11 cellular contexts compared by ENCODE assay signal in genomic region chr7:134741901-134742635, GRCh38. TPM values are rescaled to one million over a fixed set of nuclear protein-coding genes. Genes with fewer than 3 reads are reported as not detected.
DNase-seq lines count a peak whose midpoint lies in the region; ATAC-seq and TF ChIP-seq lines count a peak whose summit lies in the region.
"Had no signal": no experiment of that assay in that cellular context is flagged by ENCODE, and none has a peak within 500 bp of the region (broad histone marks: within the 10 kb centered on the region; RNA-seq: fewer than 3 reads in every experiment).

No MANE protein-coding gene starts in this region.

- H3K27ac ChIP-seq in IMR-90 (ENCODE audit: insufficient read depth, low read length) (peak overlapping the region; percentile 95), duodenal mucosa (ENCODE audit: low read depth, low read length) (peak overlapping the region; percentile 40), left lung (peak overlapping the region; percentile 6 to 68), tibial artery (peak overlapping the region; percentile 74 to 84)

- H4K20me1 ChIP-seq in IMR-90 (ENCODE audit: insufficient read depth, low read length): no peaks in the 10 kb centered on the region

- no peak for TF ChIP-seq CTCF in IMR-90 (conservative IDR thresholded peaks at IDR 0.05; ENCODE audit: low read depth, low read length)
- TF ChIP-seq CTCF in left lung (IDR thresholded peaks at IDR 0.05): no peak
- TF ChIP-seq CTCF in tibial artery (IDR thresholded peaks at IDR 0.05): no peak

- H2BK20ac ChIP-seq in IMR-90 (ENCODE audit: low read depth, low read length): peak overlapping the region; percentile 99

- H3K4me3 ChIP-seq in IMR-90 (ENCODE audit: insufficient read depth, low read depth, low read length) (no peak overlapping the region), duodenal mucosa (ENCODE audit: low read depth in 1 of 2, low read length in 2 of 2) (no peak overlapping the region), left lung (no peak overlapping the region), tibial artery (no peak overlapping the region)
- H3K4me3 ChIP-seq: pancreas had no signal

- H3K4me1 ChIP-seq in IMR-90 (ENCODE audit: control insufficient read depth, insufficient read depth, low read length) (peaks cover 19% of the 10 kb centered on the region), duodenal mucosa (ENCODE audit: control insufficient read depth in 1 of 2, insufficient read depth in 2 of 2, low read length in 2 of 2) (peaks cover 3 to 8% of the 10 kb centered on the region in 2 donors), left lung (no peaks in the 10 kb centered on the region), tibial artery (peaks cover 4 to 72% (median 28%) of the 10 kb centered on the region in 4 donors)
- H3K4me1 ChIP-seq: pancreas had no signal

- H3K79me1 ChIP-seq in IMR-90 (ENCODE audit: low read depth in 1 of 2, low read length in 2 of 2): peaks cover 0 to 9% of the 10 kb centered on the region in 2 experiments; a peak in 3 of 4 replicates

- H3K14ac ChIP-seq in IMR-90 (replicated peaks; ENCODE audit: low read depth, low read length): peak overlapping the region; percentile 97

- peak overlapping the region; percentile 67 for H2AFZ ChIP-seq in IMR-90 (replicated peaks; ENCODE audit: low read length, poor library complexity)

- peak overlapping the region; percentile 95 for H3K4ac ChIP-seq in IMR-90 (ENCODE audit: low read depth, low read length)

- no peaks in the 10 kb centered on the region for H3K9me3 ChIP-seq in IMR-90 (ENCODE audit: control insufficient read depth, insufficient read depth, low read length)
- no peaks in the 10 kb centered on the region for H3K9me3 ChIP-seq in duodenal mucosa (ENCODE audit: control insufficient read depth in 1 of 2, low read length in 2 of 2)
- no peaks in the 10 kb centered on the region for H3K9me3 ChIP-seq in left lung
- no peaks in the 10 kb centered on the region for H3K9me3 ChIP-seq in tibial artery
- H3K9me3 ChIP-seq: pancreas had no signal

- peak overlapping the region; percentile 87 for H3K56ac ChIP-seq in IMR-90 (ENCODE audit: extremely low read depth, insufficient read depth, low read length)

- H3K27me3 ChIP-seq in IMR-90 (ENCODE audit: control insufficient read depth, insufficient read depth, low read length) (no peaks in the 10 kb centered on the region), duodenal mucosa (ENCODE audit: control insufficient read depth in 1 of 2, insufficient read depth in 2 of 2, low read length in 2 of 2) (peaks cover 0 to 4% of the 10 kb centered on the region in 2 donors), left lung (no peaks in the 10 kb centered on the region), tibial artery (no peaks in the 10 kb centered on the region)
- H3K27me3 ChIP-seq: pancreas had no signal

- BruUV-seq in IMR-90 (replicated peaks; lab: Mats Ljungman, UMichigan): no TSS peak

- 14% methylated on average over 1 of the region's 3 CpGs; no CpG with 5 or more reads in 1 of the 2 experiments for WGBS in IMR-90 (ENCODE audit: extremely low coverage in 2 of 2, insufficient read length in 1 of 2), 2 experiments

- TF ChIP-seq POLR2A in IMR-90 (IDR thresholded peaks at IDR 0.05; ENCODE audit: low read depth, low read length): no peak

- H3K36me3 ChIP-seq in IMR-90 (ENCODE audit: control insufficient read depth, insufficient read depth, low read length) (no peaks in the 10 kb centered on the region), duodenal mucosa (ENCODE audit: control insufficient read depth in 1 of 2, insufficient read depth in 2 of 2, low read length in 2 of 2) (no peaks in the 10 kb centered on the region), left lung (no peaks in the 10 kb centered on the region), tibial artery (no peaks in the 10 kb centered on the region)
- H3K36me3 ChIP-seq: pancreas had no signal

- dilution Hi-C loops in IMR-90 (cut with HindIII; ENCODE audit: low sequenced_read_pairs, unreplicated experiment): no loop called here

- in situ Hi-C loops in IMR-90 (cut with MboI; ENCODE audit: low sequenced_read_pairs): no loop called here

- CTCF ChIA-PET in IMR-90 (lab: Yijun Ruan, JAX): interaction anchor here (1.0 to 1.7 kb wide), 2 partner anchors 18 to 52 kb away, joined by 3 to 5 read pairs; no protein-coding TSS in a partner anchor

- H2AK5ac ChIP-seq in IMR-90 (ENCODE audit: low read depth, low read length): peak overlapping the region; percentile 98

- H3K9me3 Mint-ChIP-seq in activated T-cell treated with anti-CD3 and anti-CD28 coated beads, Interleukin-2, amount 50 U/mL, for 4 hours: no peaks in the 10 kb centered on the region
- H3K9me3 Mint-ChIP-seq: activated CD8-positive, alpha-beta T cell treated with anti-CD3 and anti-CD28 coated beads for 36 hours had no signal

- H3K9me1 ChIP-seq in IMR-90 (ENCODE audit: insufficient read depth, low read length): peaks cover 8% of the 10 kb centered on the region; the same call in 1 of the 2 replicates

- H3K9ac ChIP-seq in IMR-90 (ENCODE audit: low read depth, low read length) (peak overlapping the region; percentile 49), duodenal mucosa (ENCODE audit: low read depth in 1 of 2, low read length in 2 of 2) (no peak overlapping the region)

- peak overlapping the region; percentile 57 for H3K4me2 ChIP-seq in IMR-90 (ENCODE audit: low read depth, low read length)

- peaks cover 4% of the 10 kb centered on the region for H3K27me3 Mint-ChIP-seq in activated T-cell treated with anti-CD3 and anti-CD28 coated beads, Interleukin-2, amount 50 U/mL, for 4 hours (ENCODE audit: low read depth)

- intact Hi-C loops in IMR-90 (cut with micrococcal nuclease) (no loop called here), left lung (cut with DNase I) (no loop called here), tibial artery (cut with DNase I; ENCODE audit: low total_unique reads) (no loop called here)

- peak overlapping the region; percentile 89 to 98 for H4K8ac ChIP-seq in IMR-90 (ENCODE audit: low read depth in 2 of 2, low read length in 2 of 2)

- peak overlapping the region; percentile 97 for H4K91ac ChIP-seq in IMR-90 (ENCODE audit: insufficient read depth, low read depth, low read length)

- no peak for TF ChIP-seq RAD21 in IMR-90 (IDR thresholded peaks at IDR 0.05; ENCODE audit: low read length)

- peak overlapping the region; percentile 94 for H4K5ac ChIP-seq in IMR-90 (ENCODE audit: low read depth, low read length)

- peak overlapping the region; percentile 91 for H2BK15ac ChIP-seq in IMR-90 (ENCODE audit: low read depth, low read length)

- H2BK5ac ChIP-seq in IMR-90 (ENCODE audit: low read depth, low read length, poor library complexity, severe bottlenecking): peak overlapping the region; percentile 95

- peak overlapping the region; percentile 97 for H3K18ac ChIP-seq in IMR-90 (ENCODE audit: low read depth, low read length)

- DNase-seq in IMR-90 (peak; percentile 82), left lung (no peak), tibial artery (no peak), NOMO-1 (lab: John Stamatoyannopoulos, UW; ENCODE audit: unreplicated experiment in 2 of 2) (no peak), DMS153 (lab: John Stamatoyannopoulos, UW) (no peak), DMS153 treated with DMSO at 0.1 percent for 48 hours (lab: John Stamatoyannopoulos, UW; ENCODE audit: unreplicated experiment) (no peak)
- no peak for DNase-seq in activated T-cell treated with anti-CD3 and anti-CD28 coated beads, Interleukin-2, amount 50 U/mL, for 4 hours
- DNase-seq: activated CD8-positive, alpha-beta T cell treated with anti-CD3 and anti-CD28 coated beads for 36 hours; pancreas; stimulated activated naive CD4-positive, alpha-beta T cell had no signal

- no peaks in the 10 kb centered on the region for H3K36me3 Mint-ChIP-seq in activated T-cell treated with anti-CD3 and anti-CD28 coated beads, Interleukin-2, amount 50 U/mL, for 4 hours (ENCODE audit: insufficient read depth)

- H3K23ac ChIP-seq in IMR-90 (ENCODE audit: low read depth, low read length): peak overlapping the region; percentile 97

- no peak overlapping the region for H3K4me3 Mint-ChIP-seq in activated T-cell treated with anti-CD3 and anti-CD28 coated beads, Interleukin-2, amount 50 U/mL, for 4 hours
- H3K4me3 Mint-ChIP-seq: activated CD8-positive, alpha-beta T cell treated with anti-CD3 and anti-CD28 coated beads for 36 hours had no signal

- peaks cover 8% of the 10 kb centered on the region for H3K4me1 Mint-ChIP-seq in activated T-cell treated with anti-CD3 and anti-CD28 coated beads, Interleukin-2, amount 50 U/mL, for 4 hours (ENCODE audit: low read depth)

- H2BK120ac ChIP-seq in IMR-90 (ENCODE audit: low read depth, low read length): peak overlapping the region; percentile 98

- H2AK9ac ChIP-seq in IMR-90 (replicated peaks; ENCODE audit: low read depth, low read length, poor library complexity): peak overlapping the region; percentile 1

- POLR2A ChIA-PET in IMR-90 (lab: Charles Lee; ENCODE audit: unreplicated experiment): interaction anchor here (1.4 kb wide), 1 partner anchor 37 kb away, joined by 14 read pairs; the partner anchor contains the start of gene CALD1

- peak; percentile 67 for ATAC-seq in IMR-90 (ENCODE audit: low read depth)
- peak; percentile 26 for ATAC-seq in left lung
- ATAC-seq in activated T-cell treated with anti-CD3 and anti-CD28 coated beads, Interleukin-2, amount 50 U/mL, for 4 hours: no peak
- ATAC-seq: activated CD8-positive, alpha-beta T cell treated with anti-CD3 and anti-CD28 coated beads for 36 hours had no signal

TF ChIP-seq in IMR-90, 13 proteins besides CTCF, POLR2A, EP300 and RAD21:
- TF ChIP-seq FOS (IDR thresholded peaks at IDR 0.05; ENCODE audit: low read depth, low read length) (no peak), CHD1 (IDR thresholded peaks at IDR 0.05; ENCODE audit: low read depth, low read length) (no peak), MAZ (IDR thresholded peaks at IDR 0.05; ENCODE audit: borderline replicate concordance, low read depth, low read length) (no peak; the same call in 1 of the 2 replicates), BHLHE40 (IDR thresholded peaks at IDR 0.05; ENCODE audit: low read depth, low read length) (peak; percentile 24; the same call in 1 of the 2 replicates), CEBPB (IDR thresholded peaks at IDR 0.05; ENCODE audit: low read depth, low read length) (no peak)
TF ChIP-seq in IMR-90: peak in this region for 1.

RNA-seq across cellular contexts. Expression of gene CALD1, which starts 37.4 kb away (rescaled TPM):
- total RNA-seq in IMR-90 (2012; rRNA removed) (487 and 532 TPM in 2 replicates), left lung (100 to 1,000 TPM; 137 to 208 TPM)
- 375 and 382 TPM in 2 replicates for polyA plus RNA-seq in IMR-90 (2012; rRNA removed)
- 140 and 308 TPM in 2 replicates for polyA plus RNA-seq in IMR-90 (2012; cell fraction: cytosol; rRNA removed)
- polyA plus RNA-seq in IMR-90 (2012; cell fraction: nucleus; rRNA removed; ENCODE audit: low replicate concordance): 114 and 384 TPM in 2 replicates
- total RNA-seq in activated T-cell treated with anti-CD3 and anti-CD28 coated beads, Interleukin-2, amount 50 U/mL, for 4 hours: 1 to 10 TPM; 1.4 to 2.7 (median 1.6) TPM

Comparison
In these comparisons a context has a peak if more than half of its experiments do, and no peak if none do; other contexts are left out.
1. ATAC-seq: peak in IMR-90 (single experiment) and left lung (single experiment); none in activated T-cell treated with anti-CD3 and anti-CD28 coated beads, Interleukin-2, amount 50 U/mL, for 4 hours (0 of 2).
2. H3K27ac ChIP-seq: peak in every context shown above with its lines; median percentile 95 in IMR-90; 79 in tibial artery; 40 in duodenal mucosa; 37 in left lung.
3. RNA of gene CALD1, which starts 37.4 kb away (total RNA-seq): 487 to 532 TPM in IMR-90 and 137 to 208 TPM in left lung; 1.4 to 2.7 TPM in activated T-cell treated with anti-CD3 and anti-CD28 coated beads, Interleukin-2, amount 50 U/mL, for 4 hours; every median in the first group is over 10 times any median in the second.